In the genomic region with DNA sequence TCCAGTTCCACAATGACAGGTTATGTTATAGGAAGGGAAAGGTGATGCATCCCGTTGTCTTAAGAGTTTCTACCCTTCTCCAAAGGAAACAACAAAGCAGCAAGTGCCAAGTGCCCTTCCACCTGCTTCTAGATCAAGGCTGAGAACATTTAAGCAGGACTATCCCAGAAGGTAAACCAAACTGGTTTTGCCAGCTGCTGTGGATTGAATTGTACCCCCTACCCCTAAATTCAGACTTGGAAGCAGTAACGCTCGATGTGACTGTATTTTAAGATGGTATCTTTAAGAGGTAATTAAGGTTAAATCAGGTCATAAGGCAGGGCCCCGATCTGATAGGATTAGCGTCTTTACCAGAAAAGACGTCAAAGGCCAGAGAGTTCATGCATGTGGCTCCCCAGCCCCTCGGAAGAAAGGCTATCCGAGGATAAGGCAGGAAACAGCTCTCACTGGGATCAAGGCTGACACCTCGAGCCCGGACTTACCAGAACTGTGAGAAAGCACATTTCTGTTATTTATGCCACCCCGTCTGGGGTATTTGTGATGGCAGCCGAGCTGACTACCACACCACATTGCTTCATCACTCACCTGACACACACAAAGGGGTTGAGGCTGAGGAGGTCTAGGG, we compare ENCODE assay signal across 1 cellular context.
TF ChIP-seq lines count a peak whose summit lies in the region.

No MANE protein-coding gene starts in this region.

TF ChIP-seq in IMR-90, 13 proteins besides CTCF, POLR2A, EP300 and RAD21 (continued from another document):
- TF ChIP-seq, protein P1, sequence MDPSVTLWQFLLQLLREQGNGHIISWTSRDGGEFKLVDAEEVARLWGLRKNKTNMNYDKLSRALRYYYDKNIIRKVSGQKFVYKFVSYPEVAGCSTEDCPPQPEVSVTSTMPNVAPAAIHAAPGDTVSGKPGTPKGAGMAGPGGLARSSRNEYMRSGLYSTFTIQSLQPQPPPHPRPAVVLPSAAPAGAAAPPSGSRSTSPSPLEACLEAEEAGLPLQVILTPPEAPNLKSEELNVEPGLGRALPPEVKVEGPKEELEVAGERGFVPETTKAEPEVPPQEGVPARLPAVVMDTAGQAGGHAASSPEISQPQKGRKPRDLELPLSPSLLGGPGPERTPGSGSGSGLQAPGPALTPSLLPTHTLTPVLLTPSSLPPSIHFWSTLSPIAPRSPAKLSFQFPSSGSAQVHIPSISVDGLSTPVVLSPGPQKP (IDR thresholded peaks at IDR 0.05; ENCODE audit: borderline replicate concordance, low read depth, low read length): no peak
